ENCODE assay signal across 3 cellular contexts in the genomic region with DNA sequence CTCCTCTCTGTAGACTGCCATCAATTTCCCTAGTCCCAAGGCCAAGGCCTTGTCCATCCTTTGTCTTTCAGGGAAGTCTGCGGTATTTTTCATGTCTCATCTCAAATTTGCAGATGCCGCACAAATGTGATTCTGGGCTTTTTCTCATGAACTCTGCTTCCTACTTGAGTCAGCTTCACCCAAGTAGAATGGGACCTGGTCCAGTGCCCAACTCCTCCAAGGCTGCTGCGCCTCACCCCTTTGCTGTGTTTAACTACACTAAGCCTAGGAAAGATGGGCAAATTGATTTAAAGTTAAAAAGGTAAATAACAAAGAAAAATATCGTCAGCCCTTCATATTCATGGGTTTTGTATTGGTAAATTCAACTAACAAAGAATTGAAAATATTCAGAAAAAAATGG.
"Had no signal": no experiment of that assay in that cellular context is flagged by ENCODE, and none has a peak within 500 bp of the region (broad histone marks: within the 10 kb centered on the region; RNA-seq: fewer than 3 reads in every experiment).

No MANE protein-coding gene starts in this region.

- DNase-seq: IMR-90 had no signal

- H3K4me3 ChIP-seq: K562 had no signal

- H3K27ac ChIP-seq: HL-60 had no signal
